Comparison of ENCODE assay signal across 8 cellular contexts in the genomic region with DNA sequence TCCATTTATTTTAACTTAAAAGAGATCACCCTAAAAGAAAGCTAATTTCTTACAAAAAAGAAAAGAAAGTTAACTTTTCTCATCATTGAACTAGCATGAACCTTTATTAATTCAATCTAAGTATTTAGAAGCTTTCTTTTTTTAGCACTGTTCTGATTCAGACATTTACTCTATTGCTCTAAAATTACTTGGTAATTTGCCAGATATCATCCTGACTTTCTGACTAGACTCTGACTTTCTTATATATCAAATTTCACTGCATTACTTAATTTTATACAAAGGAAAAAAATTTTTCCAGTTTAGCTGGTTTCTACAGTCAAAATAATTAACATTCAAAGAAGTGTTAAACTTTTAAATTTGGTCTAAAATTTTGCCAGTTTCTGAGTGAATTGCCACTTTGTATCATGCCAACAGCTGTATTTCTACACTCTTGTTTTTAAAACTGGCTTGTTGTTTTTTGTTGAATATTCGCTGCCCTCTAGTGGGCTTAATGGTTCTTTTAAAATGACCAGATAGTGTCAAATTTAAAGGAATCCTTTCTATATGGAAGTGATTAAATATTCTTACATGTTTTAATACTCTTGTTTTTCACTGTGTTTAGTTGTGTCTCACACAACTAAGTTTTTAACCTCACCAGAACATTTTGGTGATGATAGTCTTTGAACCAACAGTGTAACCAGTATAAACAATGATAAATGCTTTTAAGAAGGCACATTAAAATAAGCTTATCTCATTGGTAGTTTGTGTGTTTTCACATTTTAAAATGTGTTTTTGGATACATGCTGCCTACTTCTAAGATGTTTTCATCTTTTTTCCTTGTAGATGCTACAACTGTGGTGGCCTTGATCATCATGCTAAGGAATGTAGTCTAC.
DNase-seq lines count a peak whose midpoint lies in the region; ATAC-seq and TF ChIP-seq lines count a peak whose summit lies in the region.

No MANE protein-coding gene starts in this region.

- in situ Hi-C loops in ACHN (cut with HindIII; ENCODE audit: low pct_ligation_motif_present, low pct_unique_long_range_greater_than_20kb, low sequenced_read_pairs) = no loop called here
- in situ Hi-C loops in GM13976 (cut with MboI; ENCODE audit: low sequenced_read_pairs, unreplicated experiment) = loop anchor here (10.0 kb wide), 1 partner anchor 293 kb away; no protein-coding TSS in a partner anchor

- peak; percentile 40 for DNase-seq in ACHN
- DNase-seq in GM13976 (ENCODE audit: low spot score) = peak; percentile 40
- peak; percentile 51 for DNase-seq in NCI-H2196 (lab: John Stamatoyannopoulos, UW; ENCODE audit: unreplicated experiment)
- peak; percentile 70 for DNase-seq in midbrain (lab: John Stamatoyannopoulos, UW)
- DNase-seq in stimulated activated CD4-positive, alpha-beta T cell treated with anti-CD3 and anti-CD28 coated beads, Interleukin-2, amount 100 ng/mL, for 48 hours = no peak
- DNase-seq in activated CD4-positive, alpha-beta memory T cell treated with anti-CD3 and anti-CD28 coated beads, Interleukin-2, amount 10 ng/mL, durations not matched to agents 7 days and 5 days = no peak

- no peaks in the 10 kb centered on the region for H3K36me3 Mint-ChIP-seq in brain
- no peaks in the 10 kb centered on the region for H3K36me3 Mint-ChIP-seq in activated CD4-positive, alpha-beta memory T cell treated with anti-CD3 and anti-CD28 coated beads, Interleukin-2, amount 10 ng/mL, durations not matched to agents 7 days and 5 days (ENCODE audit: low read depth)

- H3K4me3 Mint-ChIP-seq in brain = no peak overlapping the region
- H3K4me3 Mint-ChIP-seq in activated CD4-positive, alpha-beta memory T cell treated with anti-CD3 and anti-CD28 coated beads, Interleukin-2, amount 10 ng/mL, durations not matched to agents 7 days and 5 days = no peak overlapping the region

- H3K27ac Mint-ChIP-seq in brain = peak overlapping the region in 1 of 5 experiments; percentile 89
- H3K27ac Mint-ChIP-seq in activated CD4-positive, alpha-beta memory T cell treated with anti-CD3 and anti-CD28 coated beads, Interleukin-2, amount 10 ng/mL, durations not matched to agents 7 days and 5 days = no peak overlapping the region

- POLR2A ChIA-PET in activated CD4-positive, alpha-beta memory T cell treated with anti-CD3 and anti-CD28 coated beads, Interleukin-2, amount 10 ng/mL, durations not matched to agents 7 days and 5 days (lab: Charles Lee) = no interaction called here

- H3K9me3 Mint-ChIP-seq in brain = no peaks in the 10 kb centered on the region
- no peaks in the 10 kb centered on the region for H3K9me3 Mint-ChIP-seq in activated CD4-positive, alpha-beta memory T cell treated with anti-CD3 and anti-CD28 coated beads, Interleukin-2, amount 10 ng/mL, durations not matched to agents 7 days and 5 days

- CTCF ChIA-PET in activated CD4-positive, alpha-beta memory T cell treated with anti-CD3 and anti-CD28 coated beads, Interleukin-2, amount 10 ng/mL, durations not matched to agents 7 days and 5 days (lab: Charles Lee) = interaction anchor here (0.6 to 4.4 kb wide), 14 partner anchors 8 to 395 kb away, joined by 3 to 21 read pairs (median 4); a partner anchor contains a TSS

- TF ChIP-seq CTCF in GM13976 (IDR thresholded peaks at IDR 0.05; ENCODE audit: borderline replicate concordance, control extremely low read depth, extremely low read depth, insufficient read depth, missing control alignments) (peak; percentile 38), brain (conservative IDR thresholded peaks at IDR 0.05) (peak; percentile 80 to 87)

- peaks cover 3% of the 10 kb centered on the region for H3K27me3 Mint-ChIP-seq in brain
- H3K27me3 Mint-ChIP-seq in activated CD4-positive, alpha-beta memory T cell treated with anti-CD3 and anti-CD28 coated beads, Interleukin-2, amount 10 ng/mL, durations not matched to agents 7 days and 5 days = peaks cover 30% of the 10 kb centered on the region

- ATAC-seq in GM21381 (IDR thresholded peaks at IDR 0.05; ENCODE audit: unreplicated experiment) = no peak

- peaks cover 8% of the 10 kb centered on the region for H3K4me1 Mint-ChIP-seq in brain
- H3K4me1 Mint-ChIP-seq in activated CD4-positive, alpha-beta memory T cell treated with anti-CD3 and anti-CD28 coated beads, Interleukin-2, amount 10 ng/mL, durations not matched to agents 7 days and 5 days = no peaks in the 10 kb centered on the region

Comparison
In these comparisons a context has a peak if more than half of its experiments do, and no peak if none do; other contexts are left out.
1. DNase-seq: peak in ACHN (single experiment), GM13976 (single experiment), NCI-H2196 (single experiment) and midbrain (single experiment); none in stimulated activated CD4-positive, alpha-beta T cell treated with anti-CD3 and anti-CD28 coated beads, Interleukin-2, amount 100 ng/mL, for 48 hours (0 of 2) and activated CD4-positive, alpha-beta memory T cell treated with anti-CD3 and anti-CD28 coated beads, Interleukin-2, amount 10 ng/mL, durations not matched to agents 7 days and 5 days (single experiment).